16 cellular contexts compared by ENCODE assay signal in genomic region chr16:85165781-85166180, GRCh38. TPM values are rescaled to one million over a fixed set of nuclear protein-coding genes. Genes with fewer than 3 reads are reported as not detected.
DNase-seq lines count a peak whose midpoint lies in the region; ATAC-seq, FAIRE-seq and TF ChIP-seq lines count a peak whose summit lies in the region.
"Had no signal": no experiment of that assay in that cellular context is flagged by ENCODE, and none has a peak within 500 bp of the region (broad histone marks: within the 10 kb centered on the region; RNA-seq: fewer than 3 reads in every experiment).

No MANE protein-coding gene starts in this region.

- H3K36me3 ChIP-seq in H1 (ENCODE audit: control insufficient read depth in 2 of 4, insufficient read depth in 4 of 4, low read length in 3 of 4) (no peaks in the 10 kb centered on the region), HepG2 (replicated peaks in 1 of 2; ENCODE audit: control insufficient read depth in 1 of 2, insufficient read depth in 2 of 2, low read length in 2 of 2) (no peaks in the 10 kb centered on the region), rectal smooth muscle tissue (ENCODE audit: control insufficient read depth, insufficient read depth, low read length) (no peaks in the 10 kb centered on the region)
- H3K36me3 ChIP-seq: BE2C, HAP-1 had no signal

- H3K4me3 ChIP-seq in A549 = no peak overlapping the region
- no peak overlapping the region for H3K4me3 ChIP-seq in H1 (ENCODE audit: extremely low read depth in 1 of 4, insufficient read depth in 2 of 4, low read depth in 3 of 4, low read length in 4 of 4)
- H3K4me3 ChIP-seq in HepG2 (replicated peaks in 1 of 3; ENCODE audit: insufficient read depth in 1 of 3, low read depth in 2 of 3, low read length in 3 of 3) = no peak overlapping the region
- no peak overlapping the region for H3K4me3 ChIP-seq in rectal smooth muscle tissue (ENCODE audit: low read length)
- H3K4me3 ChIP-seq: HAP-1 had no signal

- H3K27ac ChIP-seq in A549 (no peak overlapping the region), H1 (ENCODE audit: low read depth, low read length) (no peak overlapping the region), HepG2 (ENCODE audit: extremely low read length, insufficient read depth, low read length) (no peak overlapping the region), rectal smooth muscle tissue (ENCODE audit: low read depth, low read length) (peak overlapping the region; percentile 45)
- H3K27ac ChIP-seq: C4-2B, HL-60 had no signal

- no peak overlapping the region for H3K4ac ChIP-seq in H1 (replicated peaks; ENCODE audit: insufficient read length, low read depth, low read length)

- no peak overlapping the region for H2BK120ac ChIP-seq in H1 (replicated peaks; ENCODE audit: low read depth, low read length)

- H3K23me2 ChIP-seq in H1 (ENCODE audit: low read depth, low read length) = peaks cover 6% of the 10 kb centered on the region; the same call in 1 of the 2 replicates

- H2AFZ ChIP-seq in H1 (ENCODE audit: low read length) (no peak overlapping the region), HepG2 (ENCODE audit: low read length) (no peak overlapping the region)

- H3K79me2 ChIP-seq in H1 (ENCODE audit: control insufficient read depth in 1 of 2, insufficient read depth in 2 of 2, low read length in 2 of 2) (no peaks in the 10 kb centered on the region), HepG2 (ENCODE audit: insufficient read depth, low read length) (no peaks in the 10 kb centered on the region)

- H3K4me1 ChIP-seq in A549 (peaks cover 24% of the 10 kb centered on the region), H1 (replicated peaks in 1 of 4; ENCODE audit: control insufficient read depth in 3 of 4, insufficient read depth in 4 of 4, low read length in 3 of 4) (peaks cover 6 to 15% (median 11%) of the 10 kb centered on the region in 4 experiments), HepG2 (ENCODE audit: insufficient read depth, low read length) (peaks cover 79% of the 10 kb centered on the region), rectal smooth muscle tissue (ENCODE audit: control insufficient read depth, insufficient read depth, low read length) (peaks cover 21% of the 10 kb centered on the region)

- DNase-seq in A549 (ENCODE audit: low read depth in 1 of 2, low spot score in 1 of 2) (no peak), H1 (ENCODE audit: low read depth in 1 of 2, low spot score in 2 of 2) (no peak), HepG2 (ENCODE audit: low spot score) (no peak), urothelium cell line (ENCODE audit: low spot score) (no peak), chondrocyte (ENCODE audit: low spot score) (no peak)
- DNase-seq: CD4-positive, alpha-beta memory T cell; DMS79; GOT3 had no signal

- H4K5ac ChIP-seq in H1 (ENCODE audit: insufficient read length, low read depth, low read length) = no peak overlapping the region

- no peak overlapping the region; the same call in 1 of the 2 replicates for H4K8ac ChIP-seq in H1 (ENCODE audit: extremely low read depth, insufficient read depth, low read length)

- no peak for ATAC-seq in A549
- ATAC-seq in HepG2 = no peak
- ATAC-seq in HG03045 (IDR thresholded peaks at IDR 0.05; ENCODE audit: unreplicated experiment) = no peak

- POLR2A ChIA-PET in A549 (lab: Yijun Ruan, JAX) (no interaction called here), H1 (lab: Charles Lee; ENCODE audit: partially characterized antibody) (no interaction called here), HepG2 (lab: Yijun Ruan, JAX) (interaction anchor here (1.2 to 1.7 kb wide), 2 partner anchors 24 to 29 kb away, joined by 4 to 5 read pairs; no protein-coding TSS in a partner anchor)

- no peaks in the 10 kb centered on the region for H3K27me3 Mint-ChIP-seq in chondrocyte (ENCODE audit: low read depth)

- TF ChIP-seq RAD21 in A549 (conservative IDR thresholded peaks at IDR 0.05 in 1 of 2, IDR thresholded peaks at IDR 0.05 in 1 of 2) = no peak
- no peak for TF ChIP-seq RAD21 in H1 (IDR thresholded peaks at IDR 0.05 in 1 of 2, conservative IDR thresholded peaks at IDR 0.05 in 1 of 2; ENCODE audit: low read depth in 2 of 2, low read length in 2 of 2)
- no peak for TF ChIP-seq RAD21 in HepG2 (CRISPR knock-in tag; IDR thresholded peaks at IDR 0.05)

- no peak overlapping the region for H3K4me3 Mint-ChIP-seq in chondrocyte (ENCODE audit: unreplicated experiment)
- H3K4me3 Mint-ChIP-seq: CD4-positive, alpha-beta memory T cell had no signal

- H3K14ac ChIP-seq in H1 (ENCODE audit: insufficient read length) = no peak overlapping the region

- peak overlapping the region; percentile 12; the same call in 1 of the 2 replicates for H2BK12ac ChIP-seq in H1 (ENCODE audit: low read depth, low read length)

- no peak overlapping the region for H2BK15ac ChIP-seq in H1 (ENCODE audit: low read length)

- no peak for TF ChIP-seq POLR2A in A549 (IDR thresholded peaks at IDR 0.05; ENCODE audit: low read length)
- TF ChIP-seq POLR2A in H1 (IDR thresholded peaks at IDR 0.05; ENCODE audit: control extremely low read depth in 1 of 2, low read depth in 2 of 2, low read length in 2 of 2) = no peak
- TF ChIP-seq POLR2A in HepG2 (IDR thresholded peaks at IDR 0.05; ENCODE audit: insufficient read depth in 1 of 2, low read depth in 2 of 2, low read length in 2 of 2) = no peak

- no peaks in the 10 kb centered on the region for H3K36me3 Mint-ChIP-seq in chondrocyte (ENCODE audit: low read depth)
- H3K36me3 Mint-ChIP-seq: CD4-positive, alpha-beta memory T cell had no signal

- H2AK5ac ChIP-seq in H1 (ENCODE audit: low read depth, low read length) = 0 out of 2 replicates have a peak overlapping the region, but pooled peaks have one; percentile 9

- H2BK5ac ChIP-seq in H1 (ENCODE audit: low read depth, low read length) = no peak overlapping the region; the same call in 1 of the 2 replicates

- in situ Hi-C loops in HepG2 (cut with HindIII; ENCODE audit: extremely low pct_ligation_motif_present, low pct_unique_long_range_greater_than_20kb) = no loop called here

- BruUV-seq in HepG2 (replicated peaks; lab: Mats Ljungman, UMichigan) = no TSS peak

- H3K9ac ChIP-seq in H1 (replicated peaks in 1 of 4; ENCODE audit: extremely low read depth in 1 of 4, low read depth in 3 of 4, low read length in 3 of 4) = no peak overlapping the region; a peak in 2 of 7 replicates
- no peak overlapping the region for H3K9ac ChIP-seq in HepG2 (ENCODE audit: insufficient read depth, low read depth, low read length)
- no peak overlapping the region for H3K9ac ChIP-seq in rectal smooth muscle tissue (ENCODE audit: low read length)

- 76% methylated on average over 7 of the region's 7 CpGs for WGBS in A549 (ENCODE audit: missing lambda C conversion rate)
- WGBS in H1 (ENCODE audit: extremely low coverage in 1 of 2, insufficient coverage in 1 of 2, insufficient read length in 1 of 2, insufficient replicate concordance in 2 of 2, low coverage in 1 of 2, low lambda C conversion rate in 2 of 2, missing lambda C conversion rate in 1 of 2), 2 experiments = 93% methylated on average over 7 of the region's 7 CpGs; no CpG with 5 or more reads in 1 of the 2 experiments
- WGBS in HepG2 (ENCODE audit: low lambda C conversion rate) = 63% methylated on average over 7 of the region's 7 CpGs

- intact Hi-C loops in HepG2 (cut with micrococcal nuclease; ENCODE audit: unreplicated experiment) = loop anchor here (2.0 kb wide), 1 partner anchor 29 kb away; no protein-coding TSS in a partner anchor

- no peak overlapping the region for H3K56ac ChIP-seq in H1 (replicated peaks; ENCODE audit: insufficient read length, low read depth, low read length)

- TF ChIP-seq CTCF in A549 (IDR thresholded peaks at IDR 0.05) = no peak
- no peak for TF ChIP-seq CTCF in H1 (IDR thresholded peaks at IDR 0.05; ENCODE audit: control extremely low read depth in 1 of 3, insufficient read depth in 1 of 3, low read depth in 1 of 3, low read length in 3 of 3)
- no peak for TF ChIP-seq CTCF in HepG2 (CRISPR knock-in tag; IDR thresholded peaks at IDR 0.05)
- no peak for TF ChIP-seq CTCF in chondrocyte (IDR thresholded peaks at IDR 0.05)

- no peak for TF ChIP-seq EP300 in A549 (IDR thresholded peaks at IDR 0.05)
- TF ChIP-seq EP300 in H1 (IDR thresholded peaks at IDR 0.05; ENCODE audit: borderline replicate concordance in 1 of 2, low read depth in 2 of 2, low read length in 2 of 2) = no peak
- TF ChIP-seq EP300 in HepG2 (IDR thresholded peaks at IDR 0.05; ENCODE audit: low read depth in 2 of 2, low read length in 2 of 2) = no peak
- TF ChIP-seq EP300 in HepG2 (CRISPR knock-in tag; IDR thresholded peaks at IDR 0.05; ENCODE audit: borderline replicate concordance) = no peak

- no peak for FAIRE-seq in A549 (lab: Jason Lieb, UNC)
- no peak for FAIRE-seq in H1 (lab: Jason Lieb, UNC)
- FAIRE-seq in HepG2 (lab: Jason Lieb, UNC) = no peak
- FAIRE-seq in urothelium cell line (lab: Jason Lieb, UNC) = no peak
- FAIRE-seq: A204.1, GM12891 had no signal

- H3K4me1 Mint-ChIP-seq in chondrocyte (ENCODE audit: low read depth) = peaks cover 34% of the 10 kb centered on the region

- H3K79me1 ChIP-seq in H1 (ENCODE audit: low read depth, low read length) = no peaks in the 10 kb centered on the region

- no peak overlapping the region for H2BK20ac ChIP-seq in H1 (ENCODE audit: low read length)

- H3K9me3 ChIP-seq in A549 (no peaks in the 10 kb centered on the region), H1 (ENCODE audit: insufficient read depth in 2 of 2, low read depth in 1 of 2, low read length in 1 of 2) (no peaks in the 10 kb centered on the region), HepG2 (ENCODE audit: low read length) (no peaks in the 10 kb centered on the region)
- H3K9me3 ChIP-seq: BE2C, HAP-1 had no signal

- no peak overlapping the region for H3K27ac Mint-ChIP-seq in chondrocyte (ENCODE audit: unreplicated experiment)
- H3K27ac Mint-ChIP-seq: CD4-positive, alpha-beta memory T cell had no signal

- no peak overlapping the region for H3K4me2 ChIP-seq in A549
- H3K4me2 ChIP-seq in H1 (ENCODE audit: insufficient read depth in 1 of 2, low read depth in 2 of 2, low read length in 2 of 2) = no peak overlapping the region
- H3K4me2 ChIP-seq in HepG2 (ENCODE audit: low read depth, low read length) = no peak overlapping the region

- H4K91ac ChIP-seq in H1 (replicated peaks; ENCODE audit: insufficient read length, low read length) = peak overlapping the region; percentile 12

- peaks cover 1 to 13% (median 10%) of the 10 kb centered on the region in 4 experiments; a peak in 6 of 7 replicates for H3K27me3 ChIP-seq in H1 (replicated peaks in 1 of 4; ENCODE audit: control insufficient read depth in 3 of 4, extremely low read depth in 1 of 4, insufficient read depth in 3 of 4, low read length in 3 of 4)
- peaks cover 5 to 27% of the 10 kb centered on the region in 2 experiments for H3K27me3 ChIP-seq in HepG2 (ENCODE audit: control insufficient read depth in 1 of 2, insufficient read depth in 2 of 2, low read length in 2 of 2)
- no peaks in the 10 kb centered on the region for H3K27me3 ChIP-seq in rectal smooth muscle tissue (ENCODE audit: control insufficient read depth, insufficient read depth, low read length)
- H3K27me3 ChIP-seq: BE2C had no signal

- H3K23ac ChIP-seq in H1 (ENCODE audit: insufficient read length) = no peak overlapping the region

- H3K9me3 Mint-ChIP-seq in chondrocyte (ENCODE audit: low read depth) = no peaks in the 10 kb centered on the region
- H3K9me3 Mint-ChIP-seq: CD4-positive, alpha-beta memory T cell had no signal

- H3K18ac ChIP-seq in H1 (ENCODE audit: extremely low read depth, low read length) = no peak overlapping the region; the same call in 1 of the 2 replicates

- CTCF ChIA-PET in A549 (lab: Yijun Ruan, JAX) (interaction anchor here (3.6 kb wide), 1 partner anchor 87 kb away, joined by 9 read pairs; no protein-coding TSS in a partner anchor), H1 (lab: Charles Lee; ENCODE audit: partially characterized antibody) (interaction anchor here (1.0 to 2.1 kb wide), 3 partner anchors 8 to 62 kb away, joined by 3 to 5 read pairs (median 3); no protein-coding TSS in a partner anchor), HepG2 (lab: Yijun Ruan, JAX; ENCODE audit: low intra/inter-chr PET ratio, low total read pairs) (no interaction called here)

- H4K20me1 ChIP-seq in H1 (replicated peaks in 1 of 2; ENCODE audit: control insufficient read depth in 1 of 2, insufficient read depth in 2 of 2, low read length in 2 of 2) (peaks cover 0 to 5% of the 10 kb centered on the region in 2 experiments), HepG2 (ENCODE audit: insufficient read depth, low read length) (peaks cover under 1% of the 10 kb centered on the region; the same call in 1 of the 2 replicates)

RNA-seq across cellular contexts. Expression of gene CIBAR2, which starts 53.5 kb away (rescaled TPM):
- 0.15 TPM in 1 of 2 replicates, not detected in the other for polyA plus RNA-seq in A549 (2011; rRNA removed)
- polyA plus RNA-seq in A549 (2012; cell fraction: cytosol; rRNA removed) = 0.05 TPM in 1 of 2 replicates, not detected in the other
- 0.11 TPM in 1 of 2 replicates, not detected in the other for polyA plus RNA-seq in A549 (2012; cell fraction: nucleus; rRNA removed)
- polyA plus RNA-seq in A549 (2017; fragmentation: RNase III; extraction: RNeasy Plus Mini Kit Qiagen cat#74134 plus additional on column Dnase treatment) = 0.04 TPM in 1 of 3 replicates, not detected in the others
- not detected in 2 replicates for polyA minus RNA-seq in A549 (2011; rRNA and poly(A)+ RNA removed)
- not detected in 2 replicates for total RNA-seq in H1 (2021; fragmentation: NEBNext Ultra II Directional; extraction: Animal tissue kit (Norgen Biotek cat#: 25700))
- polyA plus RNA-seq in H1 (2011; rRNA removed) = 0.06 and 0.18 TPM in 2 replicates
- polyA plus RNA-seq in H1 (2011; cell fraction: cytosol; rRNA removed) = 0.12 TPM
- polyA plus RNA-seq in H1 (2011; cell fraction: nucleus; rRNA removed) = 0.23 TPM
- 0.15 to 0.29 TPM in 2 of 4 replicates, not detected in the others for polyA plus RNA-seq in H1 (2012, experiment 1 of 2)
- 0.42 TPM for polyA plus RNA-seq in H1 (2012, experiment 2 of 2)
- 0.06 TPM for polyA plus RNA-seq in H1 (2013, experiment 1 of 2)
- 0.02 TPM for polyA plus RNA-seq in H1 (2013, experiment 2 of 2)
- 0.17 TPM in 1 of 2 replicates, not detected in the other for polyA minus RNA-seq in H1 (2011; rRNA and poly(A)+ RNA removed)
- polyA minus RNA-seq in H1 (2011; cell fraction: cytosol; rRNA and poly(A)+ RNA removed) = not detected
- polyA minus RNA-seq in H1 (2011; cell fraction: nucleus; rRNA and poly(A)+ RNA removed) = not detected
- total RNA-seq in HepG2 (2016; rRNA removed; fragmentation: Illumina TruSeq; extraction: Trizol) = not detected in 2 replicates
- not detected in 2 replicates for total RNA-seq in HepG2 (2016; cell fraction: cytosol; rRNA removed; fragmentation: Illumina TruSeq; extraction: Trizol; ENCODE audit: low read depth)
- not detected in 2 replicates for total RNA-seq in HepG2 (2016; cell fraction: insoluble cytoplasmic fraction; rRNA removed; fragmentation: Illumina TruSeq; extraction: Trizol)
- not detected in 2 replicates for total RNA-seq in HepG2 (2016; cell fraction: membrane; rRNA removed; fragmentation: Illumina TruSeq; extraction: Trizol)
- total RNA-seq in HepG2 (2016; cell fraction: nucleus; rRNA removed; fragmentation: Illumina TruSeq; extraction: Trizol) = not detected in 2 replicates
- polyA plus RNA-seq in HepG2 (2011; rRNA removed) = not detected in 2 replicates
- not detected in 2 replicates for polyA plus RNA-seq in HepG2 (2011; cell fraction: cytosol; rRNA removed)
- not detected in 2 replicates for polyA plus RNA-seq in HepG2 (2011; cell fraction: nucleus; rRNA removed)
- not detected in 2 replicates for polyA plus RNA-seq in HepG2 (2012)
- polyA plus RNA-seq in HepG2 (2016; cell fraction: cytosol; fragmentation: Illumina TruSeq; extraction: Trizol; ENCODE audit: low read depth) = not detected in 2 replicates
- not detected in 2 replicates for polyA plus RNA-seq in HepG2 (2016; cell fraction: insoluble cytoplasmic fraction; fragmentation: Illumina TruSeq; extraction: Trizol; ENCODE audit: low read depth)
- not detected in 2 replicates for polyA plus RNA-seq in HepG2 (2016; cell fraction: membrane; fragmentation: Illumina TruSeq; extraction: Trizol; ENCODE audit: low read depth)
- polyA plus RNA-seq in HepG2 (2016; cell fraction: nucleus; fragmentation: Illumina TruSeq; extraction: Trizol; ENCODE audit: insufficient read depth, low read depth) = not detected in 2 replicates
- not detected in 2 replicates for polyA minus RNA-seq in HepG2 (2011; rRNA and poly(A)+ RNA removed; ENCODE audit: low replicate concordance)
- not detected in 2 replicates for polyA minus RNA-seq in HepG2 (2011; cell fraction: cytosol; rRNA and poly(A)+ RNA removed)
- polyA minus RNA-seq in HepG2 (2011; cell fraction: nucleus; rRNA and poly(A)+ RNA removed) = not detected in 2 replicates
- not detected in 3 replicates for total RNA-seq in chondrocyte
- total RNA-seq: CD4-positive, alpha-beta memory T cell had no signal
- polyA plus RNA-seq: CD4-positive, alpha-beta memory T cell had no signal
